1 cellular context compared by ENCODE assay signal in genomic region chr1:159239551-159240220, GRCh38.
TF ChIP-seq lines count a peak whose summit lies in the region.

No MANE protein-coding gene starts in this region.

TF ChIP-seq in HepG2, 621 proteins besides CTCF, POLR2A, EP300 and RAD21 (continued from another document):
- TF ChIP-seq RERE (CRISPR knock-in tag; IDR thresholded peaks at IDR 0.05; ENCODE audit: low read depth) (no peak), KLF9 (CRISPR knock-in tag; IDR thresholded peaks at IDR 0.05; ENCODE audit: low read depth) (no peak), SMAD3 (CRISPR knock-in tag; IDR thresholded peaks at IDR 0.05) (no peak), TOE1 (CRISPR knock-in tag; IDR thresholded peaks at IDR 0.05) (no peak), TSC22D2 (CRISPR knock-in tag; IDR thresholded peaks at IDR 0.05; ENCODE audit: borderline replicate concordance) (no peak), ZNF549 (CRISPR knock-in tag; IDR thresholded peaks at IDR 0.05) (no peak), ZFP36L1 (CRISPR knock-in tag; IDR thresholded peaks at IDR 0.05) (no peak), HOXA3 (CRISPR knock-in tag; IDR thresholded peaks at IDR 0.05) (no peak), HNRNPH1 (optimal IDR thresholded peaks at IDR 0.05; ENCODE audit: low read depth, low read length) (no peak)
